Comparison of ENCODE assay signal across 1 cellular context in genomic region chr15:60006203-60006782, GRCh38.
TF ChIP-seq lines count a peak whose summit lies in the region.

No MANE protein-coding gene starts in this region.

TF ChIP-seq in HepG2, 621 proteins besides CTCF, POLR2A, EP300 and RAD21 (continued from another document):
- TF ChIP-seq ZGPAT (CRISPR knock-in tag; IDR thresholded peaks at IDR 0.05), result peak; percentile 38; the same call in 1 of the 2 replicates
- peak; percentile 33; the same call in 1 of the 2 replicates for TF ChIP-seq FOXP4 (CRISPR knock-in tag; IDR thresholded peaks at IDR 0.05)
- TF ChIP-seq CBX2 (IDR thresholded peaks at IDR 0.05; ENCODE audit: low read depth, low read length), result no peak
- TF ChIP-seq CBX2 (CRISPR knock-in tag; IDR thresholded peaks at IDR 0.05; ENCODE audit: low read depth), result 0 out of 2 replicates have a peak, but pooled peaks have one; percentile 21
- TF ChIP-seq, protein P1, sequence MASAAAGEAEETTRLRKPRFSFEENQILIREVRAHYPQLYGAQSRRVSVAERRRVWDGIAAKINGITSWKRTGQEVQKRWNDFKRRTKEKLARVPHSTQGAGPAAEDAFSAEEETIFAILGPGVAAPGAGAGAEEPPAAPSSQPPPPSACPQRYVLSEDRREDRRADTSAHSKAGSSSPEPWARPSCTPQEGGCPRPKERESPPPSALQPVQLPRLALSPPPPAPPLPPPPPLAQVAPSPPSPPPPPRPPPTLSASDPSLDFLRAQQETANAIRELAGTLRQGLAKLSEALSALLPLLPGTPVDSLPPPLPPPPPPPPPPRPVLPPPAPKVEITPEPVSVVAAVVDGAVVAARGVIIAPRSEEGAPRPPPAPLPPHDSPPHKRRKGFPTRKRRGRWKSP (CRISPR knock-in tag; IDR thresholded peaks at IDR 0.05), result 0 out of 2 replicates have a peak, but pooled peaks have one; percentile 43
- no peak for TF ChIP-seq FOXA1 (IDR thresholded peaks at IDR 0.05)
- TF ChIP-seq FOXA1 (CRISPR knock-in tag; IDR thresholded peaks at IDR 0.05), result 0 out of 2 replicates have a peak, but pooled peaks have one; percentile 38
- TF ChIP-seq HNRNPLL (IDR thresholded peaks at IDR 0.05; ENCODE audit: low read depth, low read length, poor library complexity, severe bottlenecking), result peak; percentile 72
- 0 out of 2 replicates have a peak, but pooled peaks have one; percentile 21 for TF ChIP-seq ZNF547 (CRISPR knock-in tag; IDR thresholded peaks at IDR 0.05)
- no peak for TF ChIP-seq RFX5 (IDR thresholded peaks at IDR 0.05; ENCODE audit: low read depth, low read length)
- no peak for TF ChIP-seq NFYB (CRISPR knock-in tag; IDR thresholded peaks at IDR 0.05)
